1 cellular context compared by ENCODE assay signal in genomic region chr13:49053899-49054298, GRCh38.
TF ChIP-seq lines count a peak whose summit lies in the region.

No MANE protein-coding gene starts in this region.

TF ChIP-seq in H1, 55 proteins besides CTCF, POLR2A, EP300 and RAD21 (continued from another document):
- no peak for TF ChIP-seq CHD7 (IDR thresholded peaks at IDR 0.05; ENCODE audit: insufficient replicate concordance, low read length)
- TF ChIP-seq EZH2 (IDR thresholded peaks at IDR 0.05; ENCODE audit: low read depth, low read length, severe bottlenecking), result no peak
- no peak for TF ChIP-seq KDM5A (IDR thresholded peaks at IDR 0.05; ENCODE audit: low read length)
- no peak for TF ChIP-seq MAFK (IDR thresholded peaks at IDR 0.05; ENCODE audit: low read depth, low read length)
- TF ChIP-seq HDAC6 (IDR thresholded peaks at IDR 0.05; ENCODE audit: low read depth, low read length), result no peak
